Comparison of ENCODE assay signal across 10 cellular contexts in genomic region chr7:150432915-150433892, GRCh38. TPM values are rescaled to one million over a fixed set of nuclear protein-coding genes. Genes with fewer than 3 reads are reported as not detected.
DNase-seq lines count a peak whose midpoint lies in the region; ATAC-seq and TF ChIP-seq lines count a peak whose summit lies in the region.
"Had no signal": no experiment of that assay in that cellular context is flagged by ENCODE, and none has a peak within 500 bp of the region (broad histone marks: within the 10 kb centered on the region; RNA-seq: fewer than 3 reads in every experiment).

No MANE protein-coding gene starts in this region.

- H3K9ac ChIP-seq in MM.1S (ENCODE audit: low read length) = peak overlapping the region; percentile 59

- H3K4me3 ChIP-seq in MM.1S (ENCODE audit: low read length) (peak overlapping the region; percentile 66), H7 (ENCODE audit: insufficient read depth, low read depth, low read length) (no peak overlapping the region)

- H3K36me3 ChIP-seq in MM.1S (replicated peaks; ENCODE audit: insufficient read depth, low read length) = no peaks in the 10 kb centered on the region
- no peaks in the 10 kb centered on the region for H3K36me3 ChIP-seq in H7 (replicated peaks; ENCODE audit: control insufficient read depth, insufficient read depth, low read length)

- peak; percentile 63 for TF ChIP-seq POLR2A in GM19099 (IDR thresholded peaks at IDR 0.05; ENCODE audit: extremely low read depth, insufficient read length, low read depth)

- peaks cover 43% of the 10 kb centered on the region for H3F3A ChIP-seq in MM.1S (ENCODE audit: insufficient read depth, low read length)

- H3K4me1 ChIP-seq in MM.1S (ENCODE audit: low read length) = peaks cover 59% of the 10 kb centered on the region

- H3K36me3 Mint-ChIP-seq in endothelial cell (ENCODE audit: low read depth, unreplicated experiment) = no peaks in the 10 kb centered on the region

- peak overlapping the region; percentile 26 for H2AFZ ChIP-seq in MM.1S (ENCODE audit: low read length)

- H4K20me1 ChIP-seq in MM.1S (ENCODE audit: insufficient read depth, low read length) = no peaks in the 10 kb centered on the region

- TF ChIP-seq CTCF in MM.1S (IDR thresholded peaks at IDR 0.05; ENCODE audit: low read length) = no peak
- TF ChIP-seq CTCF in endothelial cell (IDR thresholded peaks at IDR 0.05; ENCODE audit: unreplicated experiment) = no peak

- no peaks in the 10 kb centered on the region for H3K9me3 Mint-ChIP-seq in endothelial cell (ENCODE audit: unreplicated experiment)

- ATAC-seq in left ventricle myocardium superior = peak; percentile 56

- no peak overlapping the region for H3K4me3 Mint-ChIP-seq in endothelial cell (ENCODE audit: unreplicated experiment)

- no peaks in the 10 kb centered on the region for H3K9me3 ChIP-seq in MM.1S (replicated peaks; ENCODE audit: insufficient read depth, low read length)

- H3K4me1 Mint-ChIP-seq in endothelial cell (ENCODE audit: unreplicated experiment) = peaks cover 14% of the 10 kb centered on the region

- peaks cover 7% of the 10 kb centered on the region for H3K27me3 Mint-ChIP-seq in endothelial cell (ENCODE audit: unreplicated experiment)

- DNase-seq in GF-D8 (lab: John Stamatoyannopoulos, UW) = peak; percentile 64
- peak; percentile 68 for DNase-seq in MM.1S
- no peak for DNase-seq in left ventricle myocardium superior
- no peak for DNase-seq in DMS79 (lab: John Stamatoyannopoulos, UW)
- no peak for DNase-seq in endothelial cell (ENCODE audit: low spot score)
- DNase-seq in H7 = no peak
- DNase-seq in NCI-H2227 treated with DMSO at 0.1 percent for 48 hours (lab: John Stamatoyannopoulos, UW) = no peak
- DNase-seq: islet precursor cell; stimulated activated CD4-positive, alpha-beta T cell treated with anti-CD3 and anti-CD28 coated beads, Interleukin-2, amount 100 ng/mL, for 48 hours had no signal

- H3K27ac ChIP-seq in MM.1S (ENCODE audit: low read length) = peak overlapping the region; percentile 90

- H3K9me2 ChIP-seq in MM.1S (replicated peaks; ENCODE audit: insufficient read depth, low read length) = no peaks in the 10 kb centered on the region

- peaks cover 35% of the 10 kb centered on the region for H3K79me2 ChIP-seq in MM.1S (ENCODE audit: low read length)

- peak overlapping the region; percentile 90 for H3K4me2 ChIP-seq in MM.1S (ENCODE audit: low read depth, low read length)

- intact Hi-C loops in left ventricle myocardium superior (cut with micrococcal nuclease) = no loop called here

- H3K27ac Mint-ChIP-seq in endothelial cell (ENCODE audit: unreplicated experiment) = no peak overlapping the region

- no peaks in the 10 kb centered on the region for H3K27me3 ChIP-seq in MM.1S (replicated peaks; ENCODE audit: insufficient read depth, low read length)
- H3K27me3 ChIP-seq in H7 (ENCODE audit: control insufficient read depth, insufficient read depth, low read length) = no peaks in the 10 kb centered on the region; the same call in 1 of the 2 replicates

RNA-seq across cellular contexts. Expression of gene GIMAP8, which starts 17.2 kb away (rescaled TPM):
- 16.2 TPM for total RNA-seq in left ventricle myocardium superior
- 143 TPM for total RNA-seq in endothelial cell (ENCODE audit: unreplicated experiment)
- not detected in 2 replicates for total RNA-seq in H7 (2014; rRNA removed; shearing (Covaris generic))

RNA-seq across cellular contexts. Expression of gene ZNF775, which starts 54.1 kb away (rescaled TPM):
- total RNA-seq in left ventricle myocardium superior (3.0 TPM), endothelial cell (ENCODE audit: unreplicated experiment) (12.1 TPM)
- 44.2 and 56.7 TPM in 2 replicates for total RNA-seq in H7 (2014; rRNA removed; shearing (Covaris generic))

Comparison
In these comparisons a context has a peak if more than half of its experiments do, and no peak if none do; other contexts are left out.
1. DNase-seq: peak in GF-D8 (single experiment) and MM.1S (single experiment); none in left ventricle myocardium superior (single experiment), DMS79 (single experiment), endothelial cell (single experiment), H7 (single experiment) and NCI-H2227 treated with DMSO at 0.1 percent for 48 hours (single experiment).
2. RNA of gene GIMAP8, which starts 17.2 kb away (total RNA-seq): 143 TPM in endothelial cell (single experiment) and 16.2 TPM in left ventricle myocardium superior (single experiment); not detected in H7; every median in the first group is over 10 times any median in the second.